In genomic region chr22:24105018-24105360, GRCh38 we compare ENCODE assay signal across 11 cellular contexts.
DNase-seq lines count a peak whose midpoint lies in the region; ATAC-seq and TF ChIP-seq lines count a peak whose summit lies in the region.
"Had no signal": no experiment of that assay in that cellular context is flagged by ENCODE, and none has a peak within 500 bp of the region (broad histone marks: within the 10 kb centered on the region; RNA-seq: fewer than 3 reads in every experiment).

No MANE protein-coding gene starts in this region.

- H3K36me3 ChIP-seq in upper lobe of right lung: peaks cover 22% of the 10 kb centered on the region

- no peak for TF ChIP-seq CTCF in upper lobe of right lung (IDR thresholded peaks at IDR 0.05)
- TF ChIP-seq CTCF in WTC11 (IDR thresholded peaks at IDR 0.05): no peak

- H3K27me3 Mint-ChIP-seq in WTC11 (ENCODE audit: low read depth): no peaks in the 10 kb centered on the region

- peaks cover 5% of the 10 kb centered on the region for H3K4me1 ChIP-seq in upper lobe of right lung

- no peaks in the 10 kb centered on the region for H3K9me3 ChIP-seq in upper lobe of right lung
- H3K9me3 ChIP-seq: mucosa of descending colon had no signal

- H3K27ac Mint-ChIP-seq in WTC11: no peak overlapping the region

- POLR2A ChIA-PET in WTC11 (lab: Charles Lee): interaction anchor here (0.7 kb wide), 1 partner anchor 480 kb away, joined by 3 read pairs; no protein-coding TSS in a partner anchor

- peaks cover 12% of the 10 kb centered on the region; the same call in 1 of the 2 replicates for H3K36me3 Mint-ChIP-seq in WTC11

- H3K4me3 Mint-ChIP-seq in WTC11: no peak overlapping the region

- H3K4me1 Mint-ChIP-seq in WTC11: no peaks in the 10 kb centered on the region

- CTCF ChIA-PET in WTC11 (lab: Charles Lee): interaction anchor here (0.6 to 5.8 kb wide), 3 partner anchors 52 to 126 kb away, joined by 3 to 43 read pairs (median 3); no protein-coding TSS in a partner anchor

- H3K9me3 Mint-ChIP-seq in WTC11: no peaks in the 10 kb centered on the region

- H3K27ac ChIP-seq in layer of hippocampus (ENCODE audit: low read depth, low read length) (peak overlapping the region; percentile 73), substantia nigra (ENCODE audit: low read depth, low read length, poor library complexity, severe bottlenecking) (peak overlapping the region; percentile 2), upper lobe of right lung (no peak overlapping the region)

- ATAC-seq in upper lobe of right lung (no peak), HG03432 (IDR thresholded peaks at IDR 0.05; ENCODE audit: unreplicated experiment) (no peak), WTC11 (no peak)
- ATAC-seq: mucosa of descending colon had no signal

- H3K27me3 ChIP-seq in layer of hippocampus (ENCODE audit: control insufficient read depth, insufficient read depth, low read length) (no peaks in the 10 kb centered on the region), upper lobe of right lung (no peaks in the 10 kb centered on the region)

- H3K4me3 ChIP-seq in upper lobe of right lung: no peak overlapping the region
- H3K4me3 ChIP-seq: mucosa of descending colon, smooth muscle cell had no signal

- DNase-seq in LHCN-M2 (ENCODE audit: low read depth) (peak; percentile 78), cerebellar cortex (ENCODE audit: low spot score) (peak; percentile 86), substantia nigra (lab: John Stamatoyannopoulos, UW) (peak in 19 of 49 donors; percentile 11 to 75 (median 25)), upper lobe of right lung (no peak), WTC11 (ENCODE audit: low spot score) (no peak)
- DNase-seq: activated gamma-delta T cell treated with Interleukin-2 at 50 U/mL for 16 hours, mucosa of descending colon, NCI-H2227 treated with DMSO at 0.1 percent for 48 hours had no signal

- intact Hi-C loops in upper lobe of right lung (cut with DNase I): loop anchor here (10.0 kb wide), 1 partner anchor 70 kb away; no protein-coding TSS in a partner anchor

TF ChIP-seq in WTC11, 78 proteins besides CTCF, POLR2A, EP300 and RAD21:
- no peak for TF ChIP-seq OVOL2 (CRISPR knock-in tag; IDR thresholded peaks at IDR 0.05; ENCODE audit: borderline replicate concordance)
- TF ChIP-seq ZNF416 (CRISPR knock-in tag; IDR thresholded peaks at IDR 0.05): no peak
- no peak for TF ChIP-seq JUN (CRISPR knock-in tag; IDR thresholded peaks at IDR 0.05)
- no peak for TF ChIP-seq ARID4B (CRISPR knock-in tag; IDR thresholded peaks at IDR 0.05; ENCODE audit: borderline replicate concordance)
- no peak for TF ChIP-seq FOXP4 (CRISPR knock-in tag; IDR thresholded peaks at IDR 0.05)
- TF ChIP-seq ZNF532 (CRISPR knock-in tag; IDR thresholded peaks at IDR 0.05; ENCODE audit: borderline replicate concordance): no peak

Comparison
In these comparisons a context has a peak if more than half of its experiments do, and no peak if none do; other contexts are left out.
1. DNase-seq: peak in LHCN-M2 (single experiment) and cerebellar cortex (single experiment); none in upper lobe of right lung (single experiment) and WTC11 (single experiment).